Comparison of ENCODE assay signal across 1 cellular context in genomic region chr4:2262145-2262943, GRCh38.
TF ChIP-seq lines count a peak whose summit lies in the region.

No MANE protein-coding gene starts in this region.

TF ChIP-seq in HEK293, 187 proteins besides CTCF, POLR2A, EP300 and RAD21 (continued from another document):
- peak; percentile 48; the same call in 1 of the 2 replicates for TF ChIP-seq ZBTB10 (tag by site-specific recombination; IDR thresholded peaks at IDR 0.05)
- peak; percentile 43; the same call in 1 of the 2 replicates for TF ChIP-seq ZBTB17 (tag by site-specific recombination; IDR thresholded peaks at IDR 0.05)
- TF ChIP-seq YY1 (tag by site-specific recombination; IDR thresholded peaks at IDR 0.05): 0 out of 2 replicates have a peak, but pooled peaks have one; percentile 23
- TF ChIP-seq AEBP2 (tag by site-specific recombination; IDR thresholded peaks at IDR 0.05; ENCODE audit: borderline replicate concordance): no peak
- no peak for TF ChIP-seq BCL11A (tag by site-specific recombination; IDR thresholded peaks at IDR 0.05; ENCODE audit: low read depth)
- no peak for TF ChIP-seq ZNF777 (tag by site-specific recombination; IDR thresholded peaks at IDR 0.05; ENCODE audit: borderline replicate concordance)
- peak; percentile 70; the same call in 1 of the 2 replicates for TF ChIP-seq PBX3 (CRISPR knock-in tag; IDR thresholded peaks at IDR 0.05)
- TF ChIP-seq PATZ1 (tag by site-specific recombination; IDR thresholded peaks at IDR 0.05): peak; percentile 37; the same call in 1 of the 2 replicates
- TF ChIP-seq REST (tag by site-specific recombination; IDR thresholded peaks at IDR 0.05): peak; percentile 58; the same call in 1 of the 2 replicates
- peak; percentile 84 for TF ChIP-seq ZBTB26 (tag by site-specific recombination; optimal IDR thresholded peaks at IDR 0.05)
- TF ChIP-seq ZBTB7A (tag by site-specific recombination; IDR thresholded peaks at IDR 0.05; ENCODE audit: low read depth): 0 out of 2 replicates have a peak, but pooled peaks have one; percentile 26
- no peak for TF ChIP-seq ZNF133 (tag by site-specific recombination; IDR thresholded peaks at IDR 0.05)
- peak; percentile 67; the same call in 1 of the 2 replicates for TF ChIP-seq ZNF660 (tag by site-specific recombination; IDR thresholded peaks at IDR 0.05)
- 0 out of 2 replicates have a peak, but pooled peaks have one; percentile 14 for TF ChIP-seq ZNF843 (tag by site-specific recombination; IDR thresholded peaks at IDR 0.05)
- no peak for TF ChIP-seq ZNF837 (tag by site-specific recombination; IDR thresholded peaks at IDR 0.05)
- TF ChIP-seq KLF17 (tag by site-specific recombination; IDR thresholded peaks at IDR 0.05): peak; percentile 43; the same call in 1 of the 2 replicates
- peak; percentile 16; the same call in 1 of the 2 replicates for TF ChIP-seq ZNF398 (tag by site-specific recombination; IDR thresholded peaks at IDR 0.05)
- no peak for TF ChIP-seq INSM2 (tag by site-specific recombination; IDR thresholded peaks at IDR 0.05)
- 0 out of 2 replicates have a peak, but pooled peaks have one; percentile 50 for TF ChIP-seq ZSCAN30 (tag by site-specific recombination; IDR thresholded peaks at IDR 0.05)
- TF ChIP-seq KLF8 (tag by site-specific recombination; IDR thresholded peaks at IDR 0.05): peak; percentile 44; the same call in 1 of the 2 replicates
